Comparison of ENCODE assay signal across 11 cellular contexts in genomic region chr4:118954246-118954645, GRCh38.
A peak's percentile ranks its signal among the peaks of the same experiment; 100 is the strongest.
DNase-seq lines count a peak whose midpoint lies in the region; ATAC-seq and TF ChIP-seq lines count a peak whose summit lies in the region.
"Had no signal": no experiment of that assay in that cellular context is flagged by ENCODE, and none has a peak within 500 bp of the region (broad histone marks: within the 10 kb centered on the region; RNA-seq: fewer than 3 reads in every experiment).

No MANE protein-coding gene starts in this region.

- no peak overlapping the region for H3K27ac ChIP-seq in OCI-LY7 (ENCODE audit: low read depth, low read length, poor library complexity, severe bottlenecking)
- no peak overlapping the region for H3K27ac ChIP-seq in fibroblast of lung (ENCODE audit: insufficient read depth, low read length)
- no peak overlapping the region for H3K27ac ChIP-seq in smooth muscle cell (ENCODE audit: low read depth)
- H3K27ac ChIP-seq in Peyer's patch = peak overlapping the region in 1 of 4 donors; percentile 70
- H3K27ac ChIP-seq: upper lobe of right lung had no signal

- DNase-seq in DMS 273 (lab: John Stamatoyannopoulos, UW; ENCODE audit: unreplicated experiment) = peak; percentile 28
- no peak for DNase-seq in DMS 273 treated with DMSO at 0.1 percent for 48 hours (lab: John Stamatoyannopoulos, UW)
- DNase-seq in OCI-LY7 (ENCODE audit: low spot score) = peak; percentile 4
- DNase-seq in fibroblast of lung (ENCODE audit: low read depth in 2 of 2) = peak; percentile 43 to 68
- DNase-seq in smooth muscle cell (lab: John Stamatoyannopoulos, UW; ENCODE audit: unreplicated experiment) = no peak
- DNase-seq in activated T-cell treated with anti-CD3 and anti-CD28 coated beads, Interleukin-2, amount 50 U/mL, for 1 hour = no peak
- no peak for DNase-seq in Peyer's patch
- DNase-seq: stimulated activated CD4-positive, alpha-beta T cell treated with anti-CD3 and anti-CD28 coated beads, Interleukin-12 subunit alpha, Interleukin-12 subunit beta, amount 100 ng/mL, for 4 hours; upper lobe of right lung had no signal

- H2AFZ ChIP-seq in OCI-LY7 (ENCODE audit: low read length) = no peak overlapping the region
- H2AFZ ChIP-seq in fibroblast of lung (ENCODE audit: low read length) = no peak overlapping the region
- H2AFZ ChIP-seq in smooth muscle cell (ENCODE audit: low read depth) = no peak overlapping the region

- no peaks in the 10 kb centered on the region for H3K79me2 ChIP-seq in OCI-LY7 (ENCODE audit: insufficient read depth, low read depth, low read length)
- no peaks in the 10 kb centered on the region for H3K79me2 ChIP-seq in fibroblast of lung (ENCODE audit: control insufficient read depth, insufficient read depth, low read length)
- no peaks in the 10 kb centered on the region for H3K79me2 ChIP-seq in smooth muscle cell (ENCODE audit: low read depth)

- WGBS in smooth muscle cell (ENCODE audit: low lambda C conversion rate) = 71% methylated on average over 2 of the region's 2 CpGs

- BruUV-seq in OCI-LY7 (replicated peaks; lab: Mats Ljungman, UMichigan) = no TSS peak

- H3K9me3 ChIP-seq in OCI-LY7 (ENCODE audit: low read length) (no peaks in the 10 kb centered on the region; the same call in 1 of the 2 replicates), fibroblast of lung (ENCODE audit: control insufficient read depth, insufficient read depth, low read depth, low read length) (no peaks in the 10 kb centered on the region), smooth muscle cell (replicated peaks; ENCODE audit: low read depth) (no peaks in the 10 kb centered on the region), Peyer's patch (no peaks in the 10 kb centered on the region)
- H3K9me3 ChIP-seq: upper lobe of right lung had no signal

- no peak for ATAC-seq in HG02852 (IDR thresholded peaks at IDR 0.05; ENCODE audit: unreplicated experiment)
- ATAC-seq: activated T-helper 17 cell treated with anti-CD3 and anti-CD28 coated beads, Interleukin-2, amount 50 U/mL, for 72 hours; upper lobe of right lung had no signal

- H3K9me2 ChIP-seq in OCI-LY7 (ENCODE audit: insufficient read depth, low read length) = no peaks in the 10 kb centered on the region

- H3K4me2 ChIP-seq in OCI-LY7 (ENCODE audit: low read length) (no peak overlapping the region), fibroblast of lung (ENCODE audit: extremely low read depth, insufficient read depth, low read length) (no peak overlapping the region), smooth muscle cell (no peak overlapping the region)

- intact Hi-C loops in OCI-LY7 (cut with micrococcal nuclease; ENCODE audit: unreplicated experiment) = no loop called here

- no peaks in the 10 kb centered on the region for H3F3A ChIP-seq in smooth muscle cell (ENCODE audit: low read depth)

- H3K9ac ChIP-seq in fibroblast of lung (ENCODE audit: insufficient read depth, low read length) (no peak overlapping the region), smooth muscle cell (ENCODE audit: low read depth) (no peak overlapping the region)

- H3K27me3 ChIP-seq in fibroblast of lung (ENCODE audit: control insufficient read depth, insufficient read depth, low read length) (no peaks in the 10 kb centered on the region), smooth muscle cell (ENCODE audit: low read depth) (no peaks in the 10 kb centered on the region), Peyer's patch (no peaks in the 10 kb centered on the region)
- H3K27me3 ChIP-seq: upper lobe of right lung had no signal

- H3K4me1 ChIP-seq in OCI-LY7 (ENCODE audit: insufficient read depth, low read length, poor library complexity, severe bottlenecking) (no peaks in the 10 kb centered on the region), fibroblast of lung (ENCODE audit: control insufficient read depth, extremely low read depth, insufficient read depth, low read length) (peaks cover 3% of the 10 kb centered on the region), smooth muscle cell (ENCODE audit: low read depth) (no peaks in the 10 kb centered on the region), Peyer's patch (peaks cover 0 to 6% (median 0%) of the 10 kb centered on the region in 4 donors)
- H3K4me1 ChIP-seq: upper lobe of right lung had no signal

- H3K4me3 ChIP-seq in OCI-LY7 (ENCODE audit: low read depth, low read length, poor library complexity, severe bottlenecking) (no peak overlapping the region), fibroblast of lung (replicated peaks in 1 of 4; ENCODE audit: control extremely low read depth in 1 of 4, insufficient read depth in 1 of 4, low read depth in 3 of 4, low read length in 4 of 4) (no peak overlapping the region), smooth muscle cell (no peak overlapping the region), Peyer's patch (no peak overlapping the region)
- H3K4me3 ChIP-seq: upper lobe of right lung had no signal

- H3K36me3 ChIP-seq in OCI-LY7 (ENCODE audit: insufficient read depth, low read length) (no peaks in the 10 kb centered on the region), fibroblast of lung (ENCODE audit: control insufficient read depth, insufficient read depth, low read length) (no peaks in the 10 kb centered on the region), smooth muscle cell (ENCODE audit: low read depth) (no peaks in the 10 kb centered on the region), Peyer's patch (no peaks in the 10 kb centered on the region)
- H3K36me3 ChIP-seq: upper lobe of right lung had no signal

- CTCF ChIA-PET in OCI-LY7 (lab: Charles Lee; ENCODE audit: unreplicated experiment) = no interaction called here

- POLR2A ChIA-PET in OCI-LY7 (lab: Charles Lee) = no interaction called here

- no peak for TF ChIP-seq POLR2A in Peyer's patch (IDR thresholded peaks at IDR 0.05)

- TF ChIP-seq CTCF in OCI-LY7 (conservative IDR thresholded peaks at IDR 0.05; ENCODE audit: low read length) (peak; percentile 47), fibroblast of lung (conservative IDR thresholded peaks at IDR 0.05 in 1 of 2, IDR thresholded peaks at IDR 0.05 in 1 of 2; ENCODE audit: low read depth in 1 of 2, low read length in 2 of 2) (peak; percentile 37 to 59), smooth muscle cell (IDR thresholded peaks at IDR 0.05; ENCODE audit: borderline replicate concordance, insufficient read depth, poor library complexity, severe bottlenecking) (peak; percentile 16), Peyer's patch (IDR thresholded peaks at IDR 0.05) (no peak)

- H4K20me1 ChIP-seq in OCI-LY7 (ENCODE audit: insufficient read depth, low read length) = no peaks in the 10 kb centered on the region
- H4K20me1 ChIP-seq in fibroblast of lung (ENCODE audit: control insufficient read depth, extremely low read depth, insufficient read depth, low read length) = no peaks in the 10 kb centered on the region
- no peaks in the 10 kb centered on the region for H4K20me1 ChIP-seq in smooth muscle cell (ENCODE audit: low read depth)

Comparison
In these comparisons a context has a peak if more than half of its experiments do, and no peak if none do; other contexts are left out.
1. DNase-seq: peak in DMS 273 (single experiment), OCI-LY7 (single experiment) and fibroblast of lung (2 of 2); none in DMS 273 treated with DMSO at 0.1 percent for 48 hours (single experiment), smooth muscle cell (single experiment), activated T-cell treated with anti-CD3 and anti-CD28 coated beads, Interleukin-2, amount 50 U/mL, for 1 hour (single experiment) and Peyer's patch (0 of 3).
2. CTCF ChIP-seq: peak in OCI-LY7 (single experiment), fibroblast of lung (2 of 2) and smooth muscle cell (single experiment); none in Peyer's patch (0 of 6).